Comparison of ENCODE assay signal across 28 cellular contexts in genomic region chr16:72469932-72470331, GRCh38.
"Had no signal": no experiment of that assay in that cellular context is flagged by ENCODE, and none has a peak within 500 bp of the region (broad histone marks: within the 10 kb centered on the region; RNA-seq: fewer than 3 reads in every experiment).

No MANE protein-coding gene starts in this region.

- H3K27me3 ChIP-seq: ascending aorta, cardiac muscle cell, Peyer's patch had no signal

- H3K4me3 Mint-ChIP-seq: activated CD4-positive, alpha-beta T cell treated with anti-CD3 and anti-CD28 coated beads, Interleukin-2, amount 10 ng/mL, durations not matched to agents 24 days and 14 days; activated CD8-positive, alpha-beta T cell treated with anti-CD3 and anti-CD28 coated beads for 36 hours; activated naive CD8-positive, alpha-beta T cell treated with anti-CD3 and anti-CD28 coated beads, Interleukin-2, amount 10 ng/mL, durations not matched to agents 7 days and 5 days; activated T-cell treated with anti-CD3 and anti-CD28 coated beads, Interleukin-2, amount 50 U/mL, for 72 hours; activated T-helper 17 cell treated with anti-CD3 and anti-CD28 coated beads, Interleukin-2, amount 50 U/mL, for 72 hours; central memory CD8-positive, alpha-beta T cell; T-helper 2 cell treated with Interferon-gamma antibody and Interleukin-4, amounts not matched to agents 5 μg/mL and 100 μg/mL, for 36 hours had no signal

- H3K27ac Mint-ChIP-seq: activated CD4-positive, alpha-beta T cell treated with anti-CD3 and anti-CD28 coated beads, Interleukin-2, amount 10 ng/mL, durations not matched to agents 24 days and 14 days; activated CD8-positive, alpha-beta T cell treated with anti-CD3 and anti-CD28 coated beads for 36 hours; activated naive CD8-positive, alpha-beta T cell treated with anti-CD3 and anti-CD28 coated beads, Interleukin-2, amount 10 ng/mL, durations not matched to agents 7 days and 5 days; activated T-cell treated with anti-CD3 and anti-CD28 coated beads, Interleukin-2, amount 50 U/mL, for 72 hours; activated T-helper 17 cell treated with anti-CD3 and anti-CD28 coated beads, Interleukin-2, amount 50 U/mL, for 72 hours; T-helper 2 cell treated with Interferon-gamma antibody and Interleukin-4, amounts not matched to agents 5 μg/mL and 100 μg/mL, for 36 hours had no signal

- H3K27me3 Mint-ChIP-seq: activated CD8-positive, alpha-beta T cell treated with anti-CD3 and anti-CD28 coated beads for 36 hours; activated naive CD8-positive, alpha-beta T cell treated with anti-CD3 and anti-CD28 coated beads, Interleukin-2, amount 10 ng/mL, durations not matched to agents 7 days and 5 days; activated T-helper 17 cell treated with anti-CD3 and anti-CD28 coated beads, Interleukin-2, amount 50 U/mL, for 72 hours; central memory CD8-positive, alpha-beta T cell had no signal

- H3K4me3 ChIP-seq: ascending aorta, cardiac muscle cell, Peyer's patch had no signal

- H3K36me3 Mint-ChIP-seq: activated naive CD8-positive, alpha-beta T cell treated with anti-CD3 and anti-CD28 coated beads, Interleukin-2, amount 10 ng/mL, durations not matched to agents 7 days and 5 days had no signal

- H3K36me3 ChIP-seq: ascending aorta, cardiac muscle cell, Peyer's patch had no signal

- H3K9me3 ChIP-seq: ascending aorta, Peyer's patch had no signal

- H3K27ac ChIP-seq: ascending aorta, cardiac muscle cell, Peyer's patch had no signal

- DNase-seq: activated CD4-positive, alpha-beta T cell treated with anti-CD3 and anti-CD28 coated beads, Interleukin-2, amount 10 ng/mL, durations not matched to agents 24 days and 14 days; activated CD4-positive, alpha-beta T cell treated with anti-CD3 and anti-CD28 coated beads, Interleukin-2, amount 50 U/mL, for 4 hours; activated CD8-positive, alpha-beta T cell treated with anti-CD3 and anti-CD28 coated beads for 36 hours; activated effector memory CD4-positive, alpha-beta T cell treated with anti-CD3 and anti-CD28 coated beads, Interleukin-2, amount 50 U/mL, for 16 hours; activated naive CD4-positive, alpha-beta T cell; activated naive CD4-positive, alpha-beta T cell treated with anti-CD3 and anti-CD28 coated beads, Interleukin-2, amount 50 U/mL, for 16 hours; activated naive CD8-positive, alpha-beta T cell treated with anti-CD3 and anti-CD28 coated beads, Interleukin-2, amount 10 ng/mL, durations not matched to agents 7 days and 5 days; activated T-cell treated with anti-CD3 and anti-CD28 coated beads, Interleukin-2, amount 50 U/mL, for 1 hour; activated T-cell treated with anti-CD3 and anti-CD28 coated beads, Interleukin-2, amount 50 U/mL, for 72 hours; amygdala; Karpas-422; KBM-7; NCI-H1105; NCI-H1436 treated with DMSO at 0.1 percent for 48 hours; NCI-H1694 treated with DMSO at 0.1 percent for 48 hours; NCI-H2029; NCI-H2227 treated with DMSO at 0.1 percent for 48 hours; NCI-H446; NCI-H524 treated with DMSO at 0.1 percent for 48 hours; PC-3; Peyer's patch; RPMI8226; SHP77 treated with DMSO at 0.1 percent for 48 hours had no signal

- ATAC-seq: activated CD8-positive, alpha-beta T cell treated with anti-CD3 and anti-CD28 coated beads for 36 hours; activated T-cell treated with anti-CD3 and anti-CD28 coated beads, Interleukin-2, amount 50 U/mL, for 72 hours; activated T-helper 17 cell treated with anti-CD3 and anti-CD28 coated beads, Interleukin-2, amount 50 U/mL, for 72 hours; PC-3 had no signal

- H3K4me1 Mint-ChIP-seq: central memory CD8-positive, alpha-beta T cell had no signal
